Comparison of ENCODE assay signal across 12 cellular contexts in genomic region chr5:111229871-111230812, GRCh38. TPM values are rescaled to one million over a fixed set of nuclear protein-coding genes. Genes with fewer than 3 reads are reported as not detected.
DNase-seq lines count a peak whose midpoint lies in the region; ATAC-seq and TF ChIP-seq lines count a peak whose summit lies in the region.
"Had no signal": no experiment of that assay in that cellular context is flagged by ENCODE, and none has a peak within 500 bp of the region (broad histone marks: within the 10 kb centered on the region; RNA-seq: fewer than 3 reads in every experiment).

No MANE protein-coding gene starts in this region.

- TF ChIP-seq POLR2A in vagina (IDR thresholded peaks at IDR 0.05): no peak

- no peaks in the 10 kb centered on the region for H3K27me3 ChIP-seq in vagina

- TF ChIP-seq CTCF in vagina (IDR thresholded peaks at IDR 0.05): no peak

- intact Hi-C loops in vagina (cut with DNase I): no loop called here

- peak overlapping the region; percentile 83 for H3K4me3 Mint-ChIP-seq in activated naive CD4-positive, alpha-beta T cell treated with anti-CD3 and anti-CD28 coated beads, Interleukin-2, amount 50 U/mL, for 24 hours
- H3K4me3 Mint-ChIP-seq in T-helper 17 cell: peak overlapping the region; percentile 75

- H3K27me3 Mint-ChIP-seq in activated naive CD4-positive, alpha-beta T cell treated with anti-CD3 and anti-CD28 coated beads, Interleukin-2, amount 50 U/mL, for 24 hours: no peaks in the 10 kb centered on the region
- H3K27me3 Mint-ChIP-seq in T-helper 17 cell: no peaks in the 10 kb centered on the region

- no peaks in the 10 kb centered on the region for H3K9me3 Mint-ChIP-seq in activated naive CD4-positive, alpha-beta T cell treated with anti-CD3 and anti-CD28 coated beads, Interleukin-2, amount 50 U/mL, for 24 hours

- H3K4me3 ChIP-seq in vagina: no peak overlapping the region
- H3K4me3 ChIP-seq: breast epithelium, gastrocnemius medialis had no signal

- DNase-seq in activated naive CD4-positive, alpha-beta T cell treated with anti-CD3 and anti-CD28 coated beads, Interleukin-2, amount 50 U/mL, for 16 hours: no peak
- DNase-seq in T-helper 17 cell: no peak
- DNase-seq in vagina (ENCODE audit: extremely low spot score in 2 of 2): no peak
- DNase-seq in activated effector memory CD4-positive, alpha-beta T cell treated with Interleukin-2 at 50 U/mL for 16 hours: no peak
- DNase-seq in NCI-H748 (lab: John Stamatoyannopoulos, UW; ENCODE audit: unreplicated experiment): no peak
- DNase-seq: gastrocnemius medialis; stimulated activated CD4-positive, alpha-beta T cell treated with anti-CD3 and anti-CD28 coated beads, Interleukin-15, amount 100 ng/mL, for 24 hours had no signal

- H3K4me1 Mint-ChIP-seq in activated naive CD4-positive, alpha-beta T cell treated with anti-CD3 and anti-CD28 coated beads, Interleukin-2, amount 50 U/mL, for 24 hours: peaks cover 87% of the 10 kb centered on the region
- peaks cover 74% of the 10 kb centered on the region for H3K4me1 Mint-ChIP-seq in T-helper 17 cell

- H3K36me3 ChIP-seq in vagina: no peaks in the 10 kb centered on the region
- H3K36me3 ChIP-seq: breast epithelium, gastrocnemius medialis had no signal

- H3K4me1 ChIP-seq in vagina: no peaks in the 10 kb centered on the region
- H3K4me1 ChIP-seq: breast epithelium, gastrocnemius medialis had no signal

- no peaks in the 10 kb centered on the region for H3K9me3 ChIP-seq in T-helper 17 cell (ENCODE audit: control insufficient read depth, low read length, poor library complexity, severe bottlenecking)
- H3K9me3 ChIP-seq in vagina: no peaks in the 10 kb centered on the region
- H3K9me3 ChIP-seq: breast epithelium, gastrocnemius medialis had no signal

- no peak overlapping the region for H3K27ac ChIP-seq in vagina
- H3K27ac ChIP-seq: breast epithelium, gastrocnemius medialis, VCaP had no signal

- peak overlapping the region; percentile 99 for H3K27ac Mint-ChIP-seq in activated naive CD4-positive, alpha-beta T cell treated with anti-CD3 and anti-CD28 coated beads, Interleukin-2, amount 50 U/mL, for 24 hours
- H3K27ac Mint-ChIP-seq in T-helper 17 cell: peak overlapping the region; percentile 100

- H3K36me3 Mint-ChIP-seq in activated naive CD4-positive, alpha-beta T cell treated with anti-CD3 and anti-CD28 coated beads, Interleukin-2, amount 50 U/mL, for 24 hours: peaks cover 6% of the 10 kb centered on the region
- H3K36me3 Mint-ChIP-seq in T-helper 17 cell (ENCODE audit: low read depth): no peaks in the 10 kb centered on the region

- ATAC-seq in HG02981 (IDR thresholded peaks at IDR 0.05; ENCODE audit: unreplicated experiment) (peak; percentile 44), T-helper 17 cell (peak; percentile 58), GM18861 (IDR thresholded peaks at IDR 0.05; ENCODE audit: unreplicated experiment) (no peak)
- ATAC-seq: gastrocnemius medialis had no signal

RNA-seq across cellular contexts. Expression of gene CAMK4, which starts 6.0 kb away (rescaled TPM):
- total RNA-seq in T-helper 17 cell (100 to 1,000 TPM; 139 to 163 TPM), vagina (11.8 TPM)

Comparison
In these comparisons a context has a peak if more than half of its experiments do, and no peak if none do; other contexts are left out.
1. RNA of gene CAMK4, which starts 6.0 kb away (total RNA-seq): 139 to 163 TPM in T-helper 17 cell; 11.8 TPM in vagina (single experiment); every median in the first group is over 10 times any median in the second.